1 cellular context compared by ENCODE assay signal in genomic region chr13:49627831-49628652, GRCh38.
TF ChIP-seq lines count a peak whose summit lies in the region.

Gene ARL11, plus strand, starts transcription at chr13:49628507. Its CDS starts 1,941 bp downstream, at chr13:49630448.

TF ChIP-seq in IMR-90, 13 proteins besides CTCF, POLR2A, EP300 and RAD21 (continued from another document):
- TF ChIP-seq USF2 (IDR thresholded peaks at IDR 0.05; ENCODE audit: low read depth, low read length) = no peak
TF ChIP-seq in IMR-90: peak in this region for 0.
